1 cellular context compared by ENCODE assay signal in the genomic region with DNA sequence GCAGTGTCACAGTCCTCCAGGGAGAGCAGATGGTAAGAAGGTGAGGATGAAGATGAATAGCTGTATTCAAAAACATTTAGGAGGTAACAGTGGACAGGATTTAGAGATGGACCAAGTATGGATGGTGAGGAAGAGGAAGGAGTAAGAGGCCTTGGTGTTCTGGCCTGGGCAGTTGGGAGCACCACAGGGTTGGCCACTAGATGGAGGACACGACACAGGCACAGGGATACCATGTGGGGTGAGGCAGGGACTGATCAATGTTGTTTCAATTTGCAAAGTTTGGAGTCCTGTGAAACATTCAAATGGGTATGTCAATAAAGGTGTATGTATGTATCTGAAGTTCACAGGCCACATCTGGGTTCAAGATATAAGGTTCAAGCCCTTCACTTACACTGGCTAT.
TF ChIP-seq lines count a peak whose summit lies in the region.

No MANE protein-coding gene starts in this region.

TF ChIP-seq in H1, 55 proteins besides CTCF, POLR2A, EP300 and RAD21:
- TF ChIP-seq SUZ12 (IDR thresholded peaks at IDR 0.05; ENCODE audit: low read length) (no peak), CBX8 (IDR thresholded peaks at IDR 0.05; ENCODE audit: borderline replicate concordance, low read depth, low read length) (no peak), RBBP5 (IDR thresholded peaks at IDR 0.05; ENCODE audit: borderline replicate concordance, low read depth, low read length) (no peak), EZH2 (IDR thresholded peaks at IDR 0.05; ENCODE audit: low read depth, low read length, severe bottlenecking) (no peak)
- TF ChIP-seq, protein P1, sequence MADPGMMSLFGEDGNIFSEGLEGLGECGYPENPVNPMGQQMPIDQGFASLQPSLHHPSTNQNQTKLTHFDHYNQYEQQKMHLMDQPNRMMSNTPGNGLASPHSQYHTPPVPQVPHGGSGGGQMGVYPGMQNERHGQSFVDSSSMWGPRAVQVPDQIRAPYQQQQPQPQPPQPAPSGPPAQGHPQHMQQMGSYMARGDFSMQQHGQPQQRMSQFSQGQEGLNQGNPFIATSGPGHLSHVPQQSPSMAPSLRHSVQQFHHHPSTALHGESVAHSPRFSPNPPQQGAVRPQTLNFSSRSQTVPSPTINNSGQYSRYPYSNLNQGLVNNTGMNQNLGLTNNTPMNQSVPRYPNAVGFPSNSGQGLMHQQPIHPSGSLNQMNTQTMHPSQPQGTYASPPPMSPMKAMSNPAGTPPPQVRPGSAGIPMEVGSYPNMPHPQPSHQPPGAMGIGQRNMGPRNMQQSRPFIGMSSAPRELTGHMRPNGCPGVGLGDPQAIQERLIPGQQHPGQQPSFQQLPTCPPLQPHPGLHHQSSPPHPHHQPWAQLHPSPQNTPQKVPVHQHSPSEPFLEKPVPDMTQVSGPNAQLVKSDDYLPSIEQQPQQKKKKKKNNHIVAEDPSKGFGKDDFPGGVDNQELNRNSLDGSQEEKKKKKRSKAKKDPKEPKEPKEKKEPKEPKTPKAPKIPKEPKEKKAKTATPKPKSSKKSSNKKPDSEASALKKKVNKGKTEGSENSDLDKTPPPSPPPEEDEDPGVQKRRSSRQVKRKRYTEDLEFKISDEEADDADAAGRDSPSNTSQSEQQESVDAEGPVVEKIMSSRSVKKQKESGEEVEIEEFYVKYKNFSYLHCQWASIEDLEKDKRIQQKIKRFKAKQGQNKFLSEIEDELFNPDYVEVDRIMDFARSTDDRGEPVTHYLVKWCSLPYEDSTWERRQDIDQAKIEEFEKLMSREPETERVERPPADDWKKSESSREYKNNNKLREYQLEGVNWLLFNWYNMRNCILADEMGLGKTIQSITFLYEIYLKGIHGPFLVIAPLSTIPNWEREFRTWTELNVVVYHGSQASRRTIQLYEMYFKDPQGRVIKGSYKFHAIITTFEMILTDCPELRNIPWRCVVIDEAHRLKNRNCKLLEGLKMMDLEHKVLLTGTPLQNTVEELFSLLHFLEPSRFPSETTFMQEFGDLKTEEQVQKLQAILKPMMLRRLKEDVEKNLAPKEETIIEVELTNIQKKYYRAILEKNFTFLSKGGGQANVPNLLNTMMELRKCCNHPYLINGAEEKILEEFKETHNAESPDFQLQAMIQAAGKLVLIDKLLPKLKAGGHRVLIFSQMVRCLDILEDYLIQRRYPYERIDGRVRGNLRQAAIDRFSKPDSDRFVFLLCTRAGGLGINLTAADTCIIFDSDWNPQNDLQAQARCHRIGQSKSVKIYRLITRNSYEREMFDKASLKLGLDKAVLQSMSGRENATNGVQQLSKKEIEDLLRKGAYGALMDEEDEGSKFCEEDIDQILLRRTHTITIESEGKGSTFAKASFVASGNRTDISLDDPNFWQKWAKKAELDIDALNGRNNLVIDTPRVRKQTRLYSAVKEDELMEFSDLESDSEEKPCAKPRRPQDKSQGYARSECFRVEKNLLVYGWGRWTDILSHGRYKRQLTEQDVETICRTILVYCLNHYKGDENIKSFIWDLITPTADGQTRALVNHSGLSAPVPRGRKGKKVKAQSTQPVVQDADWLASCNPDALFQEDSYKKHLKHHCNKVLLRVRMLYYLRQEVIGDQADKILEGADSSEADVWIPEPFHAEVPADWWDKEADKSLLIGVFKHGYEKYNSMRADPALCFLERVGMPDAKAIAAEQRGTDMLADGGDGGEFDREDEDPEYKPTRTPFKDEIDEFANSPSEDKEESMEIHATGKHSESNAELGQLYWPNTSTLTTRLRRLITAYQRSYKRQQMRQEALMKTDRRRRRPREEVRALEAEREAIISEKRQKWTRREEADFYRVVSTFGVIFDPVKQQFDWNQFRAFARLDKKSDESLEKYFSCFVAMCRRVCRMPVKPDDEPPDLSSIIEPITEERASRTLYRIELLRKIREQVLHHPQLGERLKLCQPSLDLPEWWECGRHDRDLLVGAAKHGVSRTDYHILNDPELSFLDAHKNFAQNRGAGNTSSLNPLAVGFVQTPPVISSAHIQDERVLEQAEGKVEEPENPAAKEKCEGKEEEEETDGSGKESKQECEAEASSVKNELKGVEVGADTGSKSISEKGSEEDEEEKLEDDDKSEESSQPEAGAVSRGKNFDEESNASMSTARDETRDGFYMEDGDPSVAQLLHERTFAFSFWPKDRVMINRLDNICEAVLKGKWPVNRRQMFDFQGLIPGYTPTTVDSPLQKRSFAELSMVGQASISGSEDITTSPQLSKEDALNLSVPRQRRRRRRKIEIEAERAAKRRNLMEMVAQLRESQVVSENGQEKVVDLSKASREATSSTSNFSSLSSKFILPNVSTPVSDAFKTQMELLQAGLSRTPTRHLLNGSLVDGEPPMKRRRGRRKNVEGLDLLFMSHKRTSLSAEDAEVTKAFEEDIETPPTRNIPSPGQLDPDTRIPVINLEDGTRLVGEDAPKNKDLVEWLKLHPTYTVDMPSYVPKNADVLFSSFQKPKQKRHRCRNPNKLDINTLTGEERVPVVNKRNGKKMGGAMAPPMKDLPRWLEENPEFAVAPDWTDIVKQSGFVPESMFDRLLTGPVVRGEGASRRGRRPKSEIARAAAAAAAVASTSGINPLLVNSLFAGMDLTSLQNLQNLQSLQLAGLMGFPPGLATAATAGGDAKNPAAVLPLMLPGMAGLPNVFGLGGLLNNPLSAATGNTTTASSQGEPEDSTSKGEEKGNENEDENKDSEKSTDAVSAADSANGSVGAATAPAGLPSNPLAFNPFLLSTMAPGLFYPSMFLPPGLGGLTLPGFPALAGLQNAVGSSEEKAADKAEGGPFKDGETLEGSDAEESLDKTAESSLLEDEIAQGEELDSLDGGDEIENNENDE (IDR thresholded peaks at IDR 0.05; ENCODE audit: insufficient replicate concordance, low read length): no peak
